Comparison of ENCODE assay signal across 7 cellular contexts in the genomic region with DNA sequence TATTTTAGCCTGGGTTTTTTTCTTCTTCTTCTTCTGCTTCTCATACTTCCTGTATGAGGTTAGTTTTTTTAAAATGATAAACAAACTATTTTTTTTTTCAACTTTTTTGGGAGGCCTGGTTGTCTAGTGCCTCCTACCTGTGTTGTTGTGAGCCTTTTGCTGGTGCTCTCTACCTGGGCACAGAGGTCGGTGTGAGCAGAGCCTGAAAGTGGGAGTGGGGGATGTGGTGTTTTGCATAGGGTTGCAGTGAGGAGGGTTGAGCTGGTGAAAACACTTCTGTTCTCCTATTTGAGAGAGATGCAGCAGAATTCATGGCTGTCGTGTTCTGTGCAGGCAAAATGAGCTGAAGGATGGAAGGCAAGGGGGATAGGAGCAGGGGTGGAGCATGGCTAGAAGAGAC.
A peak's percentile ranks its signal among the peaks of the same experiment; 100 is the strongest.
DNase-seq lines count a peak whose midpoint lies in the region; ATAC-seq and TF ChIP-seq lines count a peak whose summit lies in the region.
"Not testable (repeated sequence)": the region's sequence is repeated elsewhere in the genome, so short reads cannot be mapped to it uniquely, and the experiment has no call there.

No MANE protein-coding gene starts in this region.

- CTCF ChIA-PET in WTC11 (lab: Charles Lee): not testable (repeated sequence)

- H3K9me3 ChIP-seq in OCI-LY1 (ENCODE audit: low read length): not testable (repeated sequence)

- H3K4me3 Mint-ChIP-seq in WTC11; activated naive CD8-positive, alpha-beta T cell treated with anti-CD3 and anti-CD28 coated beads for 36 hours: not testable (repeated sequence)
- peak overlapping the region; percentile 56 for H3K4me3 Mint-ChIP-seq in activated T-cell treated with anti-CD3 and anti-CD28 coated beads, Interleukin-2, amount 50 U/mL, for 4 hours
- H3K4me3 Mint-ChIP-seq in immature natural killer cell (peak overlapping the region; percentile 63 to 86 (median 73)), osteocyte (ENCODE audit: unreplicated experiment) (peak overlapping the region; percentile 17)

- H3K27me3 Mint-ChIP-seq in WTC11 (ENCODE audit: low read depth); activated T-cell treated with anti-CD3 and anti-CD28 coated beads, Interleukin-2, amount 50 U/mL, for 4 hours (ENCODE audit: low read depth); activated naive CD8-positive, alpha-beta T cell treated with anti-CD3 and anti-CD28 coated beads for 36 hours; immature natural killer cell (ENCODE audit: low read depth in 3 of 3); osteocyte (ENCODE audit: unreplicated experiment): not testable (repeated sequence)

- POLR2A ChIA-PET in WTC11 (lab: Charles Lee): not testable (repeated sequence)

- not testable (repeated sequence) for H3K27me3 ChIP-seq in OCI-LY1 (ENCODE audit: insufficient read depth, low read length)

- H3K9me3 Mint-ChIP-seq in WTC11; activated T-cell treated with anti-CD3 and anti-CD28 coated beads, Interleukin-2, amount 50 U/mL, for 4 hours; activated naive CD8-positive, alpha-beta T cell treated with anti-CD3 and anti-CD28 coated beads for 36 hours; immature natural killer cell; osteocyte (ENCODE audit: unreplicated experiment): not testable (repeated sequence)

- H3K4me1 ChIP-seq in OCI-LY1 (ENCODE audit: insufficient read depth, low read length, severe bottlenecking): peaks cover 72% of the 10 kb centered on the region

- H3K36me3 ChIP-seq in OCI-LY1 (ENCODE audit: insufficient read depth, low read length): not testable (repeated sequence)

- not testable (repeated sequence) for H3F3A ChIP-seq in OCI-LY1 (ENCODE audit: insufficient read depth, low read length)

- TF ChIP-seq CTCF in OCI-LY1 (IDR thresholded peaks at IDR 0.05; ENCODE audit: low read length); WTC11 (IDR thresholded peaks at IDR 0.05); osteocyte (IDR thresholded peaks at IDR 0.05): not testable (repeated sequence)

- H3K4me3 ChIP-seq in OCI-LY1 (ENCODE audit: low read depth, low read length, poor library complexity, severe bottlenecking): peak overlapping the region; percentile 40

- not testable (repeated sequence) for H3K36me3 Mint-ChIP-seq in WTC11; activated T-cell treated with anti-CD3 and anti-CD28 coated beads, Interleukin-2, amount 50 U/mL, for 4 hours (ENCODE audit: insufficient read depth); immature natural killer cell; osteocyte (ENCODE audit: unreplicated experiment)
- peaks cover 10% of the 10 kb centered on the region for H3K36me3 Mint-ChIP-seq in activated naive CD8-positive, alpha-beta T cell treated with anti-CD3 and anti-CD28 coated beads for 36 hours

- peaks cover 13% of the 10 kb centered on the region for H3K4me1 Mint-ChIP-seq in WTC11
- peaks cover 37% of the 10 kb centered on the region for H3K4me1 Mint-ChIP-seq in activated T-cell treated with anti-CD3 and anti-CD28 coated beads, Interleukin-2, amount 50 U/mL, for 4 hours (ENCODE audit: low read depth)
- H3K4me1 Mint-ChIP-seq in activated naive CD8-positive, alpha-beta T cell treated with anti-CD3 and anti-CD28 coated beads for 36 hours: peaks cover 14% of the 10 kb centered on the region
- H3K4me1 Mint-ChIP-seq in immature natural killer cell: peaks cover 30 to 31% of the 10 kb centered on the region in 2 donors
- H3K4me1 Mint-ChIP-seq in osteocyte (ENCODE audit: unreplicated experiment): peaks cover 21% of the 10 kb centered on the region

- H2AFZ ChIP-seq in OCI-LY1 (ENCODE audit: low read length): not testable (repeated sequence)

- ATAC-seq in GM19324 (IDR thresholded peaks at IDR 0.05; ENCODE audit: low FRiP score, unreplicated experiment) (peak; percentile 35), WTC11 (peak; percentile 23)
- peak in 1 of 2 donors; percentile 7 for ATAC-seq in activated T-cell treated with anti-CD3 and anti-CD28 coated beads, Interleukin-2, amount 50 U/mL, for 4 hours

- H3K79me2 ChIP-seq in OCI-LY1 (ENCODE audit: insufficient read depth, low read length): not testable (repeated sequence)

- H3K9ac ChIP-seq in OCI-LY1 (ENCODE audit: low read length): peak overlapping the region; percentile 60; the same call in 1 of the 2 replicates

- H3K4me2 ChIP-seq in OCI-LY1 (ENCODE audit: low read length): peak overlapping the region; percentile 54

- H3K27ac Mint-ChIP-seq in WTC11: 0 out of 2 replicates have a peak overlapping the region, but pooled peaks have one; percentile 24
- H3K27ac Mint-ChIP-seq in activated naive CD8-positive, alpha-beta T cell treated with anti-CD3 and anti-CD28 coated beads for 36 hours: peak overlapping the region; percentile 94
- H3K27ac Mint-ChIP-seq in immature natural killer cell: peak overlapping the region; percentile 84 to 98 (median 94)
- peak overlapping the region; percentile 84 for H3K27ac Mint-ChIP-seq in osteocyte (ENCODE audit: unreplicated experiment)

- not testable (repeated sequence) for H3K9me2 ChIP-seq in OCI-LY1 (ENCODE audit: low read depth, low read length)

- not testable (repeated sequence) for DNase-seq in WTC11 (ENCODE audit: low spot score); activated T-cell treated with anti-CD3 and anti-CD28 coated beads, Interleukin-2, amount 50 U/mL, for 4 hours; activated naive CD8-positive, alpha-beta T cell treated with anti-CD3 and anti-CD28 coated beads for 36 hours; osteocyte (ENCODE audit: extremely low spot score, unreplicated experiment)
- DNase-seq in immature natural killer cell: peak in 1 of 3 donors; percentile 22

- not testable (repeated sequence) for H4K20me1 ChIP-seq in OCI-LY1 (ENCODE audit: insufficient read depth, low read length)

- peak overlapping the region; percentile 93 for H3K27ac ChIP-seq in OCI-LY1 (ENCODE audit: low read depth, low read length, poor library complexity, severe bottlenecking)

Comparison
In these comparisons a context has a peak if more than half of its experiments do, and no peak if none do; other contexts are left out.
1. H3K27ac Mint-ChIP-seq: peak in every context shown above with its lines; median percentile 94 in immature natural killer cell; 94 in activated naive CD8-positive, alpha-beta T cell treated with anti-CD3 and anti-CD28 coated beads for 36 hours; 84 in osteocyte; 24 in WTC11.